In the genomic region with DNA sequence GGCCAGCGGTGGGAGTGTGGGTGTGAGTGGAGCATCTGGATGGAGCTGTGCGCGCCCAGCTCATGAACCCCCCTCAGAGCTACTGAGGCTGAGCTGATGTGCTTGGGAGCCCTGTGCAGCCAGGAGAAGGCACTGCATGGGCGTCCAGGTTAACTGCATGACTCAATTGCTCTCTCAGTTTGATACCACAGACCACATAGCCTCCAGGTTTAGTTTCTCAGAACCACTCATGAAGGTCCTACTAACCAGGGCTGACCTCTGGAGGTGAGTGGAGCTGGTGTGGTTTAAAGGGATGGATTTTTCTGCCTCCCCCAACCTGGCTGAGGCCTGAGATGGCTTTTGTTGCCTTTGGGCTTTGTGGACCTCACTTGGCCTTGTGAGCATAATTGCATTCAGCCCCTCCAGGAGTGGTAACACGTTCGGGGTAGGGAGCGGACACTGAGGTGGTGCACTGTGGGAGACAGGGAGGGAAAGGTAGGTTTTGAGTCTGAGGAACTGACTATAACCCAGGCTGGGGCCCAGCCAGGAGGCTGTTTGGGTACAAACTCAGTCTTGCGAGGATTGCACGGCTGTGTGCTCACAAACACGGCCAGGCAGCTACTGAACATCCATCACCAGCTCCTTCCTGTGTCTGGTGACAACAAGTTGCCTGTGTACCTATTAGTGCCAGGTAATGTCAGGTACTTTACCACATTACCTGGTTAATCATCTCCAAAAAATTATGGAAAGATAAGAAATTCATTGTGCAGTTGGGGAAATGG, we compare ENCODE assay signal across 1 cellular context.
TF ChIP-seq lines count a peak whose summit lies in the region.

No MANE protein-coding gene starts in this region.

TF ChIP-seq in GM23338, 12 proteins besides CTCF, POLR2A, EP300 and RAD21 (continued from another document):
- TF ChIP-seq, protein P1, sequence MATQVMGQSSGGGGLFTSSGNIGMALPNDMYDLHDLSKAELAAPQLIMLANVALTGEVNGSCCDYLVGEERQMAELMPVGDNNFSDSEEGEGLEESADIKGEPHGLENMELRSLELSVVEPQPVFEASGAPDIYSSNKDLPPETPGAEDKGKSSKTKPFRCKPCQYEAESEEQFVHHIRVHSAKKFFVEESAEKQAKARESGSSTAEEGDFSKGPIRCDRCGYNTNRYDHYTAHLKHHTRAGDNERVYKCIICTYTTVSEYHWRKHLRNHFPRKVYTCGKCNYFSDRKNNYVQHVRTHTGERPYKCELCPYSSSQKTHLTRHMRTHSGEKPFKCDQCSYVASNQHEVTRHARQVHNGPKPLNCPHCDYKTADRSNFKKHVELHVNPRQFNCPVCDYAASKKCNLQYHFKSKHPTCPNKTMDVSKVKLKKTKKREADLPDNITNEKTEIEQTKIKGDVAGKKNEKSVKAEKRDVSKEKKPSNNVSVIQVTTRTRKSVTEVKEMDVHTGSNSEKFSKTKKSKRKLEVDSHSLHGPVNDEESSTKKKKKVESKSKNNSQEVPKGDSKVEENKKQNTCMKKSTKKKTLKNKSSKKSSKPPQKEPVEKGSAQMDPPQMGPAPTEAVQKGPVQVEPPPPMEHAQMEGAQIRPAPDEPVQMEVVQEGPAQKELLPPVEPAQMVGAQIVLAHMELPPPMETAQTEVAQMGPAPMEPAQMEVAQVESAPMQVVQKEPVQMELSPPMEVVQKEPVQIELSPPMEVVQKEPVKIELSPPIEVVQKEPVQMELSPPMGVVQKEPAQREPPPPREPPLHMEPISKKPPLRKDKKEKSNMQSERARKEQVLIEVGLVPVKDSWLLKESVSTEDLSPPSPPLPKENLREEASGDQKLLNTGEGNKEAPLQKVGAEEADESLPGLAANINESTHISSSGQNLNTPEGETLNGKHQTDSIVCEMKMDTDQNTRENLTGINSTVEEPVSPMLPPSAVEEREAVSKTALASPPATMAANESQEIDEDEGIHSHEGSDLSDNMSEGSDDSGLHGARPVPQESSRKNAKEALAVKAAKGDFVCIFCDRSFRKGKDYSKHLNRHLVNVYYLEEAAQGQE (IDR thresholded peaks at IDR 0.05; ENCODE audit: unreplicated experiment) = no peak
- TF ChIP-seq NANOG (IDR thresholded peaks at IDR 0.05; ENCODE audit: borderline replicate concordance) (no peak), POLR2AphosphoS5 (IDR thresholded peaks at IDR 0.05; ENCODE audit: low read depth) (no peak), ZNF331 (CRISPR knock-in tag; IDR thresholded peaks at IDR 0.05; ENCODE audit: low read depth) (no peak)
